In genomic region chr12:110316861-110317260, GRCh38 we compare ENCODE assay signal across 9 cellular contexts. TPM values are rescaled to one million over a fixed set of nuclear protein-coding genes. Genes with fewer than 3 reads are reported as not detected.
DNase-seq lines count a peak whose midpoint lies in the region; ATAC-seq and TF ChIP-seq lines count a peak whose summit lies in the region.
"Had no signal": no experiment of that assay in that cellular context is flagged by ENCODE, and none has a peak within 500 bp of the region (broad histone marks: within the 10 kb centered on the region; RNA-seq: fewer than 3 reads in every experiment).

No MANE protein-coding gene starts in this region.

- H3K9me3 ChIP-seq in RWPE2 (ENCODE audit: severe bottlenecking): no peaks in the 10 kb centered on the region
- no peaks in the 10 kb centered on the region for H3K9me3 ChIP-seq in esophagus muscularis mucosa
- no peaks in the 10 kb centered on the region for H3K9me3 ChIP-seq in psoas muscle

- peaks cover 86% of the 10 kb centered on the region for H3K36me3 ChIP-seq in RWPE2 (ENCODE audit: low read depth)
- peaks cover 0 to 31% (median 6%) of the 10 kb centered on the region in 4 donors for H3K36me3 ChIP-seq in esophagus muscularis mucosa
- H3K36me3 ChIP-seq in psoas muscle (ENCODE audit: insufficient read depth in 1 of 2, low read depth in 1 of 2): peaks cover 0 to 22% of the 10 kb centered on the region in 2 donors

- no peak overlapping the region for H3K4me3 ChIP-seq in RWPE2 (ENCODE audit: severe bottlenecking)
- H3K4me3 ChIP-seq in esophagus muscularis mucosa: no peak overlapping the region
- no peak overlapping the region for H3K4me3 ChIP-seq in psoas muscle

- TF ChIP-seq EP300 in esophagus muscularis mucosa (IDR thresholded peaks at IDR 0.05): no peak

- TF ChIP-seq POLR2A in esophagus muscularis mucosa (IDR thresholded peaks at IDR 0.05; ENCODE audit: low read depth): no peak

- H3K4me1 ChIP-seq in RWPE2 (ENCODE audit: insufficient read depth, poor library complexity, severe bottlenecking) (peaks cover 52% of the 10 kb centered on the region), esophagus muscularis mucosa (peaks cover 65 to 78% (median 69%) of the 10 kb centered on the region in 4 donors), psoas muscle (peaks cover 34% of the 10 kb centered on the region)

- 28% methylated on average over 4 of the region's 4 CpGs for WGBS in esophagus muscularis mucosa
- 26 to 29% (median 27%) methylated on average over 4 of the region's 4 CpGs for WGBS in psoas muscle, 3 donors

- DNase-seq in COLO829 (ENCODE audit: low spot score) (peak; percentile 69), RWPE2 (ENCODE audit: low spot score) (no peak), esophagus muscularis mucosa (ENCODE audit: extremely low spot score) (no peak), psoas muscle (no peak), SW480 (ENCODE audit: low spot score) (no peak), HuH-7.5 (ENCODE audit: low spot score) (no peak), DMS 273 treated with DMSO at 0.1 percent for 48 hours (lab: John Stamatoyannopoulos, UW) (no peak)
- DNase-seq: NCI-H2029 treated with DMSO at 0.1 percent for 48 hours had no signal

- TF ChIP-seq CTCF in RWPE2 (IDR thresholded peaks at IDR 0.05; ENCODE audit: poor library complexity, severe bottlenecking): no peak
- TF ChIP-seq CTCF in esophagus muscularis mucosa (IDR thresholded peaks at IDR 0.05): no peak
- TF ChIP-seq CTCF in psoas muscle (IDR thresholded peaks at IDR 0.05): no peak

- peak; percentile 16; the same call in 1 of the 3 replicates for ATAC-seq in RWPE2 (ENCODE audit: low read depth)
- ATAC-seq in psoas muscle: peak; percentile 21 to 39 (median 31)
- no peak for ATAC-seq in GM21423 (IDR thresholded peaks at IDR 0.05; ENCODE audit: unreplicated experiment)

- H3K27me3 ChIP-seq in RWPE2 (ENCODE audit: insufficient read depth, poor library complexity, severe bottlenecking): no peaks in the 10 kb centered on the region
- H3K27me3 ChIP-seq in esophagus muscularis mucosa: no peaks in the 10 kb centered on the region
- no peaks in the 10 kb centered on the region for H3K27me3 ChIP-seq in psoas muscle (ENCODE audit: insufficient read depth in 3 of 3, low read length in 2 of 3)

- intact Hi-C loops in esophagus muscularis mucosa (cut with DNase I) (no loop called here), psoas muscle (cut with DNase I) (no loop called here)

- H3K27ac ChIP-seq in RWPE2 (ENCODE audit: poor library complexity, severe bottlenecking) (peak overlapping the region; percentile 96), esophagus muscularis mucosa (replicated peaks in 1 of 4) (peak overlapping the region; percentile 60 to 78 (median 68)), psoas muscle (peak overlapping the region; percentile 73)

RNA-seq across cellular contexts. Expression of gene ATP2A2, which starts 35.8 kb away (rescaled TPM):
- 100 to 1,000 TPM; 170 to 231 (median 177) TPM for total RNA-seq in esophagus muscularis mucosa
- total RNA-seq in psoas muscle: 1,000 to 10,000 TPM; 1,152 to 2,814 (median 1,810) TPM
- 1,000 to 10,000 TPM in 2 of 3 donors, 100 to 1,000 TPM in 1; 691 to 1,378 (median 1,014) TPM for polyA plus RNA-seq in psoas muscle

Comparison
In these comparisons a context has a peak if more than half of its experiments do, and no peak if none do; other contexts are left out.
1. RNA of gene ATP2A2, which starts 35.8 kb away (total RNA-seq): 1,152 to 2,814 TPM in psoas muscle; 170 to 231 TPM in esophagus muscularis mucosa; every median in the first group is over 4 times any median in the second.
2. Peak in every context shown above with its lines, with median percentiles within 50 percentile points of each other: H3K27ac ChIP-seq.